Comparison of ENCODE assay signal across 1 cellular context in the genomic region with DNA sequence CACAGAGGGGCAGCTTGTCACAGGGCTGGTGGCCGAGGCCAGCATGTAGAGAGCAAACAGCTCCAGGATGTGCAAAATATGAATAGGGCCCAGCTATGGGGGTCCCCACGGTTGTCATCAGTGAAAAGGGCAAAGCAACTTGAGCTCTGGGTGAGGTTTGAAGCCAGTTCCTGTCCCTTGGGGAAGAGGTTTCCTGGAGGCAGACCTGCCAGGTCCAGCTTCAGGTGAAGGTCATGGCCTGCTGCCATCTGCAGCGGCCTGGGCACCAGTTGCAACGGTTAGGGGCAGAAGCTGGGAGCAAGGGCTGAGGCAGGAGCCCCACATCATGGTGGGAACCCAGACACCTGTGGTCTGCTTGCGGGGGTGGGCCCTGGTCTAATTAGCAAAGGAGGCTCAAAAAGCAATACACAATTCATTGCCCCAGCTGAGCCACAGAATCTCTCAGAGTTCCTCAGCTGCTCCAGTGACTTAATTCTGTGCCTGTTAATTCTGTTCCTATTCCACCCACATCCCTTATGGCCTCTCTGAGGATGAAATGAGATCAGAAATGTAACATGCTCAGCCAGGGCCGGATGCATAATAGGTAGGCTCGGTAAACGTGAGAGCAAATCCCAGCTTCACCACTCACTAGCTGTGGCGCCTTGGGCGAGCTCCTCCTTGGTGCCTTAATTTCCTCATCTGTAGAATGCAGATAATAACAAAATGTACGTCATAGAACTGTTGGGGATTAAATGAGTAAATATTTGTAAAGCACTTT.
TF ChIP-seq lines count a peak whose summit lies in the region.

No MANE protein-coding gene starts in this region.

TF ChIP-seq in HepG2, 621 proteins besides CTCF, POLR2A, EP300 and RAD21:
- no peak for TF ChIP-seq ZNF570 (CRISPR knock-in tag; IDR thresholded peaks at IDR 0.05; ENCODE audit: borderline replicate concordance)
- no peak for TF ChIP-seq DNMT3B (CRISPR knock-in tag; conservative IDR thresholded peaks at IDR 0.05)
- no peak for TF ChIP-seq MLX (CRISPR knock-in tag; IDR thresholded peaks at IDR 0.05)
- no peak for TF ChIP-seq ZBTB33 (CRISPR knock-in tag; IDR thresholded peaks at IDR 0.05)
- no peak for TF ChIP-seq MAZ (IDR thresholded peaks at IDR 0.05; ENCODE audit: borderline replicate concordance, low read depth, low read length)
- TF ChIP-seq MAZ (CRISPR knock-in tag; IDR thresholded peaks at IDR 0.05; ENCODE audit: low read depth), result no peak
- TF ChIP-seq PAX8 (CRISPR knock-in tag; IDR thresholded peaks at IDR 0.05; ENCODE audit: borderline replicate concordance), result no peak
- TF ChIP-seq, protein P1, sequence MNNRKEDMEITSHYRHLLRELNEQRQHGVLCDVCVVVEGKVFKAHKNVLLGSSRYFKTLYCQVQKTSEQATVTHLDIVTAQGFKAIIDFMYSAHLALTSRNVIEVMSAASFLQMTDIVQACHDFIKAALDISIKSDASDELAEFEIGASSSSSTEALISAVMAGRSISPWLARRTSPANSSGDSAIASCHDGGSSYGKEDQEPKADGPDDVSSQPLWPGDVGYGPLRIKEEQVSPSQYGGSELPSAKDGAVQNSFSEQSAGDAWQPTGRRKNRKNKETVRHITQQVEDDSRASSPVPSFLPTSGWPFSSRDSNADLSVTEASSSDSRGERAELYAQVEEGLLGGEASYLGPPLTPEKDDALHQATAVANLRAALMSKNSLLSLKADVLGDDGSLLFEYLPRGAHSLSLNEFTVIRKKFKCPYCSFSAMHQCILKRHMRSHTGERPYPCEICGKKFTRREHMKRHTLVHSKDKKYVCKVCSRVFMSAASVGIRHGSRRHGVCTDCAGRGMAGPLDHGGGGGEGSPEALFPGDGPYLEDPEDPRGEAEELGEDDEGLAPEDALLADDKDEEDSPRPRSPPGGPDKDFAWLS (CRISPR knock-in tag; IDR thresholded peaks at IDR 0.05; ENCODE audit: borderline replicate concordance), result no peak
- TF ChIP-seq GATAD2A (CRISPR knock-in tag; IDR thresholded peaks at IDR 0.05), result no peak
- no peak for TF ChIP-seq SALL1 (CRISPR knock-in tag; IDR thresholded peaks at IDR 0.05)
- no peak for TF ChIP-seq ZSCAN21 (CRISPR knock-in tag; IDR thresholded peaks at IDR 0.05; ENCODE audit: borderline replicate concordance)
- TF ChIP-seq ZNF331 (CRISPR knock-in tag; IDR thresholded peaks at IDR 0.05), result no peak
- TF ChIP-seq, protein P2, sequence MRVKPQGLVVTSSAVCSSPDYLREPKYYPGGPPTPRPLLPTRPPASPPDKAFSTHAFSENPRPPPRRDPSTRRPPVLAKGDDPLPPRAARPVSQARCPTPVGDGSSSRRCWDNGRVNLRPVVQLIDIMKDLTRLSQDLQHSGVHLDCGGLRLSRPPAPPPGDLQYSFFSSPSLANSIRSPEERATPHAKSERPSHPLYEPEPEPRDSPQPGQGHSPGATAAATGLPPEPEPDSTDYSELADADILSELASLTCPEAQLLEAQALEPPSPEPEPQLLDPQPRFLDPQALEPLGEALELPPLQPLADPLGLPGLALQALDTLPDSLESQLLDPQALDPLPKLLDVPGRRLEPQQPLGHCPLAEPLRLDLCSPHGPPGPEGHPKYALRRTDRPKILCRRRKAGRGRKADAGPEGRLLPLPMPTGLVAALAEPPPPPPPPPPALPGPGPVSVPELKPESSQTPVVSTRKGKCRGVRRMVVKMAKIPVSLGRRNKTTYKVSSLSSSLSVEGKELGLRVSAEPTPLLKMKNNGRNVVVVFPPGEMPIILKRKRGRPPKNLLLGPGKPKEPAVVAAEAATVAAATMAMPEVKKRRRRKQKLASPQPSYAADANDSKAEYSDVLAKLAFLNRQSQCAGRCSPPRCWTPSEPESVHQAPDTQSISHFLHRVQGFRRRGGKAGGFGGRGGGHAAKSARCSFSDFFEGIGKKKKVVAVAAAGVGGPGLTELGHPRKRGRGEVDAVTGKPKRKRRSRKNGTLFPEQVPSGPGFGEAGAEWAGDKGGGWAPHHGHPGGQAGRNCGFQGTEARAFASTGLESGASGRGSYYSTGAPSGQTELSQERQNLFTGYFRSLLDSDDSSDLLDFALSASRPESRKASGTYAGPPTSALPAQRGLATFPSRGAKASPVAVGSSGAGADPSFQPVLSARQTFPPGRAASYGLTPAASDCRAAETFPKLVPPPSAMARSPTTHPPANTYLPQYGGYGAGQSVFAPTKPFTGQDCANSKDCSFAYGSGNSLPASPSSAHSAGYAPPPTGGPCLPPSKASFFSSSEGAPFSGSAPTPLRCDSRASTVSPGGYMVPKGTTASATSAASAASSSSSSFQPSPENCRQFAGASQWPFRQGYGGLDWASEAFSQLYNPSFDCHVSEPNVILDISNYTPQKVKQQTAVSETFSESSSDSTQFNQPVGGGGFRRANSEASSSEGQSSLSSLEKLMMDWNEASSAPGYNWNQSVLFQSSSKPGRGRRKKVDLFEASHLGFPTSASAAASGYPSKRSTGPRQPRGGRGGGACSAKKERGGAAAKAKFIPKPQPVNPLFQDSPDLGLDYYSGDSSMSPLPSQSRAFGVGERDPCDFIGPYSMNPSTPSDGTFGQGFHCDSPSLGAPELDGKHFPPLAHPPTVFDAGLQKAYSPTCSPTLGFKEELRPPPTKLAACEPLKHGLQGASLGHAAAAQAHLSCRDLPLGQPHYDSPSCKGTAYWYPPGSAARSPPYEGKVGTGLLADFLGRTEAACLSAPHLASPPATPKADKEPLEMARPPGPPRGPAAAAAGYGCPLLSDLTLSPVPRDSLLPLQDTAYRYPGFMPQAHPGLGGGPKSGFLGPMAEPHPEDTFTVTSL (CRISPR knock-in tag; IDR thresholded peaks at IDR 0.05; ENCODE audit: borderline replicate concordance), result no peak
- no peak for TF ChIP-seq ATF2 (CRISPR knock-in tag; IDR thresholded peaks at IDR 0.05)
- no peak for TF ChIP-seq HOXA3 (CRISPR knock-in tag; IDR thresholded peaks at IDR 0.05)
- TF ChIP-seq SNRNP70 (IDR thresholded peaks at IDR 0.05; ENCODE audit: low read depth, low read length), result no peak
- no peak for TF ChIP-seq ZNF546 (CRISPR knock-in tag; conservative IDR thresholded peaks at IDR 0.05)
- no peak for TF ChIP-seq ZNF3 (CRISPR knock-in tag; IDR thresholded peaks at IDR 0.05)
TF ChIP-seq in HepG2: peak in this region for 0.
